8 cellular contexts compared by ENCODE assay signal in the genomic region with DNA sequence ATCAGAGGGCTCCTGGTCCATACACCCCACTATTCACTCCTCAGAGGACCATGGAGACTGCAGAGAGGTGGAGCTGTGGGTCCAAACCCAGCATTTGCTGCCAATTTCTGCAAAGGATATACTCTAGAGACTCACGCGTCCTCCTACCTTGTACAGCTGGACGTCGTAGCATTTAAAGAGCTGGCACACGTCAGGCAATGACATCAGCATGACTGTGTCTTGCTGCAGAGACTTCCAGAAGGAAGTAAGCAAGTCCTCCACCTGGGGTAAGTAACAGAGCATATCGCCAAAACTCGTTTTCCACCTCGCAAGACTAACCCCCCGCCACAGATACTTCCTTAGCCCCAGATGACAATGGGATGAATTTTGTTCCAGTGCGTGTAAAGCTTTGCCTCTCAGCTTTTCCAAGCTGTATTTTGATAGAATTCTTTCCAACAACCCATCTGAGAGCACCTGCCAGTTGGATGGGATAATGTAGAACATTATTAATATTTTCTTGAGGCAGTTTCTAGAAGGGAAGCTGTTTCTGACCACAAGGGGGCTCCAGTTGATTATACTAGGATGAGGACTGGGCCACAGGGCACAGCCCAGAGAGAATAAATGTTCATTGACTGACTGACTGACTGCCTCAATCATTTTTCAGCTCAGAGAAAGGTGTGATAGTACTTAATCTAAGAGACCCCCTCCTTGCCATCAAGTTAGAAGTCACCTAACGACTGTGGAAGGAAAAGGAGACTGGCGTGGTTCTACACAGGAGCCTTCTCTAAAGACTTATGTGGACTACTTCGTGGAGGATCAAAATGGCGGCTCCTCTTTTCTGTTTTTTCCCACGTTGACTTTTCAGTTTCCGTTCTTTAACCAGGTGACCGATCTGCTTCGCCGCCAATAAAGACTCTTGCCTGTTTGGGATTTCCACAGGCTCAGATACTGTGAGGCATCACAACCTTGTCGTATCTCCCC. TPM values are rescaled to one million over a fixed set of nuclear protein-coding genes. Genes with fewer than 3 reads are reported as not detected.
DNase-seq lines count a peak whose midpoint lies in the region; ATAC-seq and TF ChIP-seq lines count a peak whose summit lies in the region.

No MANE protein-coding gene starts in this region.

- H3K36me3 ChIP-seq in esophagus squamous epithelium: no peaks in the 10 kb centered on the region
- no peaks in the 10 kb centered on the region for H3K36me3 ChIP-seq in neural cell (ENCODE audit: insufficient read depth, low read length)
- no peaks in the 10 kb centered on the region for H3K36me3 ChIP-seq in thyroid gland

- H3K27ac ChIP-seq in esophagus squamous epithelium: no peak overlapping the region
- no peak overlapping the region for H3K27ac ChIP-seq in neural cell (ENCODE audit: low read length)
- H3K27ac ChIP-seq in thyroid gland: no peak overlapping the region

- H3K27me3 ChIP-seq in esophagus squamous epithelium: no peaks in the 10 kb centered on the region
- H3K27me3 ChIP-seq in neural cell (ENCODE audit: insufficient read depth, low read depth, low read length): no peaks in the 10 kb centered on the region
- no peaks in the 10 kb centered on the region for H3K27me3 ChIP-seq in thyroid gland

- no peaks in the 10 kb centered on the region for H3F3A ChIP-seq in neural cell (ENCODE audit: insufficient read depth, low read length, poor library complexity, severe bottlenecking)

- no peak for TF ChIP-seq EP300 in neural cell (conservative IDR thresholded peaks at IDR 0.05; ENCODE audit: poor library complexity, severe bottlenecking)

- no peaks in the 10 kb centered on the region for H3K9me2 ChIP-seq in neural cell (ENCODE audit: insufficient read depth, low read length)

- no peaks in the 10 kb centered on the region for H3K79me2 ChIP-seq in neural cell (replicated peaks; ENCODE audit: insufficient read depth, low read length)

- H3K9me3 ChIP-seq in esophagus squamous epithelium (peaks cover 0 to 7% (median 0%) of the 10 kb centered on the region in 3 donors), neural cell (ENCODE audit: low read length) (no peaks in the 10 kb centered on the region), thyroid gland (no peaks in the 10 kb centered on the region)

- no peak for ATAC-seq in GM21576 (IDR thresholded peaks at IDR 0.05; ENCODE audit: unreplicated experiment)

- DNase-seq in AG09309 (ENCODE audit: low read depth): no peak
- DNase-seq in GM20000 (ENCODE audit: low spot score): peak; percentile 67
- DNase-seq in NOMO-1 treated with DMSO at 0.1 percent for 48 hours (lab: John Stamatoyannopoulos, UW; ENCODE audit: unreplicated experiment): peak; percentile 72
- DNase-seq in activated CD8-positive, alpha-beta memory T cell treated with anti-CD3 and anti-CD28 coated beads, Interleukin-2, amount 50 U/mL, for 24 hours (ENCODE audit: extremely low read depth): peak; percentile 28
- DNase-seq in esophagus squamous epithelium (lab: John Stamatoyannopoulos, UW): no peak
- DNase-seq in thyroid gland: peak; percentile 52 to 61

- TF ChIP-seq CTCF in AG09309 (IDR thresholded peaks at IDR 0.05; ENCODE audit: control insufficient read depth, insufficient read depth, low read depth, low read length, missing control alignments) (peak; percentile 75), GM20000 (IDR thresholded peaks at IDR 0.05; ENCODE audit: extremely low read depth, missing control alignments) (peak; percentile 40), esophagus squamous epithelium (IDR thresholded peaks at IDR 0.05) (peak; percentile 71 to 85 (median 71)), neural cell (IDR thresholded peaks at IDR 0.05; ENCODE audit: poor library complexity, severe bottlenecking) (peak; percentile 65), thyroid gland (IDR thresholded peaks at IDR 0.05) (peak; percentile 55 to 81 (median 64))

- WGBS in esophagus squamous epithelium, 2 donors: 76 to 81% methylated on average over 18 to 20 of the region's 20 CpGs
- WGBS in thyroid gland, 2 donors: 74 to 80% methylated on average over 20 of the region's 20 CpGs

- no peak overlapping the region for H3K4me3 ChIP-seq in AG09309 (ENCODE audit: control insufficient read depth, low read depth, low read length)
- H3K4me3 ChIP-seq in esophagus squamous epithelium: no peak overlapping the region
- H3K4me3 ChIP-seq in neural cell (ENCODE audit: low read length): no peak overlapping the region
- no peak overlapping the region for H3K4me3 ChIP-seq in thyroid gland (replicated peaks in 1 of 3)

- H2AFZ ChIP-seq in neural cell (ENCODE audit: low read depth, low read length): no peak overlapping the region

- H4K20me1 ChIP-seq in neural cell (ENCODE audit: insufficient read depth): no peaks in the 10 kb centered on the region

- no peak overlapping the region for H3K9ac ChIP-seq in neural cell (ENCODE audit: low read length)

- peaks cover 0 to 19% (median 5%) of the 10 kb centered on the region in 3 donors for H3K4me1 ChIP-seq in esophagus squamous epithelium
- no peaks in the 10 kb centered on the region for H3K4me1 ChIP-seq in thyroid gland

- intact Hi-C loops in esophagus squamous epithelium (cut with DNase I): loop anchor here (5.0 kb wide), 1 partner anchor 413 kb away; no protein-coding TSS in a partner anchor
- intact Hi-C loops in thyroid gland (cut with DNase I): loop anchor here (5.0 kb wide), 1 partner anchor 413 kb away; no protein-coding TSS in a partner anchor

- no peak for TF ChIP-seq POLR2A in esophagus squamous epithelium (IDR thresholded peaks at IDR 0.05)
- no peak for TF ChIP-seq POLR2A in thyroid gland (IDR thresholded peaks at IDR 0.05)

- peak; percentile 67 for TF ChIP-seq RAD21 in neural cell (conservative IDR thresholded peaks at IDR 0.05)

- H3K4me2 ChIP-seq in neural cell (ENCODE audit: low read length): no peak overlapping the region

TF ChIP-seq in neural cell, 6 proteins besides CTCF, POLR2A, EP300 and RAD21:
- peak; percentile 71 for TF ChIP-seq SMC3 (conservative IDR thresholded peaks at IDR 0.05; ENCODE audit: poor library complexity)
- no peak for TF ChIP-seq EZH2 (IDR thresholded peaks at IDR 0.05; ENCODE audit: borderline replicate concordance, insufficient read depth, low read length, poor library complexity, severe bottlenecking)

RNA-seq across cellular contexts. Expression of a gene that starts 31.7 kb away (rescaled TPM):
- 1 to 10 TPM in 2 of 4 donors, under 1 TPM in 2; 0.38 to 2.5 (median 1.3) TPM for total RNA-seq in esophagus squamous epithelium
- 1.1 and 1.2 TPM in 2 replicates for polyA plus RNA-seq in neural cell
- 1.9 and 2.7 TPM in 2 replicates for polyA minus RNA-seq in neural cell
- not detected for total RNA-seq in thyroid gland

RNA-seq across cellular contexts. Expression of a gene that starts 55.9 kb away (rescaled TPM):
- under 1 TPM in 1 of 4 donors, not detected in 3; 0.57 TPM for total RNA-seq in esophagus squamous epithelium
- not detected in 2 replicates for polyA plus RNA-seq in neural cell
- not detected in 2 replicates for polyA minus RNA-seq in neural cell
- 1 to 10 TPM in 1 of 4 donors, not detected in 3; 1.9 TPM for total RNA-seq in thyroid gland

Comparison
In these comparisons a context has a peak if more than half of its experiments do, and no peak if none do; other contexts are left out.
1. DNase-seq: peak in GM20000 (single experiment), NOMO-1 treated with DMSO at 0.1 percent for 48 hours (single experiment), activated CD8-positive, alpha-beta memory T cell treated with anti-CD3 and anti-CD28 coated beads, Interleukin-2, amount 50 U/mL, for 24 hours (single experiment) and thyroid gland (2 of 2); none in AG09309 (single experiment) and esophagus squamous epithelium (single experiment).
2. Peak in every context shown above with its lines, with median percentiles within 50 percentile points of each other: CTCF ChIP-seq.